Comparison of ENCODE assay signal across 1 cellular context in genomic region chr11:17389957-17390649, GRCh38.
TF ChIP-seq lines count a peak whose summit lies in the region.

No MANE protein-coding gene starts in this region.

TF ChIP-seq in HCT116, 20 proteins besides CTCF, POLR2A, EP300 and RAD21 (continued from another document):
- no peak for TF ChIP-seq REST (IDR thresholded peaks at IDR 0.05; ENCODE audit: low read depth)
- no peak for TF ChIP-seq ZBTB33 (IDR thresholded peaks at IDR 0.05; ENCODE audit: extremely low read depth, insufficient replicate concordance, low read length)
- no peak for TF ChIP-seq CEBPB (IDR thresholded peaks at IDR 0.05; ENCODE audit: low read depth)
- TF ChIP-seq EGR1 (IDR thresholded peaks at IDR 0.05; ENCODE audit: low read depth) = no peak
- TF ChIP-seq CBX3 (IDR thresholded peaks at IDR 0.05; ENCODE audit: low read depth) = no peak
- no peak for TF ChIP-seq ATF3 (IDR thresholded peaks at IDR 0.05)
- no peak for TF ChIP-seq ZFX (IDR thresholded peaks at IDR 0.05)
- no peak for TF ChIP-seq SRF (IDR thresholded peaks at IDR 0.05; ENCODE audit: low read depth)
